37 cellular contexts compared by ENCODE assay signal in the genomic region with DNA sequence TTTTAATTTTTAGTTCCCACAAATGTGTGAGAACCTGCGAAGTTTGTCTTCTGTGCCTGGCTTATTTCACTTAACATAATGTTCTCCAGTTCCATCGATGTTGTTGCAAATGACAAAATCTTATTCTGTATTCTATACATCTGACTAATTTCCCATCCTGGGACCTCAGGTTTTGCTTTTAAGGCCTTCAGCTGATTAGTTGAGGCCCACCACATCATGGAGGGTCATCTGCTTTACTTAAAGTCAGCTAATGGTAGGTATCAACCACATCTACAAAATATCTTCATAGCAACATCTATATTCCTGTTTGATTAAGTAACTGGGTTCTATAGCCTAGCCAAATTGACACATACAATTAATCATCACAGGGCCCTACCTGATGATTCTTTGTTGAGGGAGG.
DNase-seq lines count a peak whose midpoint lies in the region; ATAC-seq, FAIRE-seq and TF ChIP-seq lines count a peak whose summit lies in the region.
"Had no signal": no experiment of that assay in that cellular context is flagged by ENCODE, and none has a peak within 500 bp of the region (broad histone marks: within the 10 kb centered on the region; RNA-seq: fewer than 3 reads in every experiment).

No MANE protein-coding gene starts in this region.

- CTCF ChIA-PET in HEK293 (lab: Yijun Ruan, JAX), result no interaction called here
- CTCF ChIA-PET in K562 (lab: Yijun Ruan, JAX; ENCODE audit: low intra/inter-chr PET ratio), result no interaction called here

- no peaks in the 10 kb centered on the region for H3K9me1 ChIP-seq in K562 (ENCODE audit: control insufficient read depth, insufficient read depth, low read length)

- H3K9me2 ChIP-seq in neural cell (ENCODE audit: insufficient read depth, low read length), result no peaks in the 10 kb centered on the region

- no peak overlapping the region for H3K4me3 Mint-ChIP-seq in glutamatergic neuron (ENCODE audit: unreplicated experiment)
- H3K4me3 Mint-ChIP-seq: B cell; CD14-positive monocyte; CD4-positive, alpha-beta memory T cell; CD4-positive, alpha-beta T cell; CD4-positive, CD25-positive, alpha-beta regulatory T cell; CD8-positive, alpha-beta memory T cell; CD8-positive, alpha-beta T cell had no signal

- in situ Hi-C loops in K562 (cut with MboI), result no loop called here

- H3K9me3 ChIP-seq in HEK293 (ENCODE audit: control insufficient read depth, insufficient read depth, low read depth, low read length) (no peaks in the 10 kb centered on the region), K562 (replicated peaks; ENCODE audit: control insufficient read depth, insufficient read depth, low read depth, low read length) (no peaks in the 10 kb centered on the region), neural cell (ENCODE audit: low read length) (no peaks in the 10 kb centered on the region)
- H3K9me3 ChIP-seq: A549; BE2C; BLaER1; BLaER1 treated with 17β-estradiol and CSF1 and Interleukin-3, amounts not matched to agents 10 nM and 100 nM; Caco-2 had no signal

- no TSS peak for BruUV-seq in K562 (replicated peaks; lab: Mats Ljungman, UMichigan)

- H3K4me1 Mint-ChIP-seq in glutamatergic neuron (ENCODE audit: low read depth, unreplicated experiment), result peaks cover 22% of the 10 kb centered on the region
- H3K4me1 Mint-ChIP-seq: B cell; CD14-positive monocyte; CD4-positive, alpha-beta memory T cell; CD4-positive, CD25-positive, alpha-beta regulatory T cell; CD8-positive, alpha-beta memory T cell had no signal

- no peaks in the 10 kb centered on the region for H3K36me3 ChIP-seq in HEK293 (ENCODE audit: control insufficient read depth in 2 of 2, insufficient read depth in 1 of 2, low read length in 2 of 2)
- no peaks in the 10 kb centered on the region for H3K36me3 ChIP-seq in K562 (ENCODE audit: control insufficient read depth, insufficient read depth, low read length)
- no peaks in the 10 kb centered on the region for H3K36me3 ChIP-seq in neural cell (ENCODE audit: insufficient read depth, low read length)
- H3K36me3 ChIP-seq: BE2C; BLaER1; BLaER1 treated with 17β-estradiol and CSF1 and Interleukin-3, amounts not matched to agents 10 nM and 100 nM had no signal

- no peaks in the 10 kb centered on the region for H3K9me3 Mint-ChIP-seq in glutamatergic neuron (ENCODE audit: unreplicated experiment)

- no peak for TF ChIP-seq CTCF in HEK293 (tag by site-specific recombination; IDR thresholded peaks at IDR 0.05)
- TF ChIP-seq CTCF in K562 (IDR thresholded peaks at IDR 0.05 in 2 of 3, conservative IDR thresholded peaks at IDR 0.05 in 1 of 3; ENCODE audit: insufficient read depth in 2 of 3, low read depth in 1 of 3, low read length in 3 of 3), result no peak
- TF ChIP-seq CTCF in glutamatergic neuron (IDR thresholded peaks at IDR 0.05; ENCODE audit: partially characterized antibody, unreplicated experiment), result no peak
- TF ChIP-seq CTCF in neural cell (IDR thresholded peaks at IDR 0.05; ENCODE audit: poor library complexity, severe bottlenecking), result no peak

- H3K4me2 ChIP-seq in K562 (ENCODE audit: insufficient read depth, low read length) (no peak overlapping the region), neural cell (ENCODE audit: low read length) (no peak overlapping the region)
- H3K4me2 ChIP-seq: A549; BLaER1; BLaER1 treated with 17β-estradiol and CSF1 and Interleukin-3, amounts not matched to agents 10 nM and 100 nM had no signal

- FAIRE-seq in K562 (lab: Jason Lieb, UNC), result no peak
- FAIRE-seq: A204.1, A549, D721Med had no signal

- WGBS in K562 (ENCODE audit: insufficient coverage, low coverage, missing lambda C conversion rate), result 0% methylated on average over 2 of the region's 2 CpGs

- TF ChIP-seq EP300 in K562 (IDR thresholded peaks at IDR 0.05; ENCODE audit: low read length) (no peak), neural cell (conservative IDR thresholded peaks at IDR 0.05; ENCODE audit: poor library complexity, severe bottlenecking) (no peak)

- H3K27me3 Mint-ChIP-seq in glutamatergic neuron (ENCODE audit: unreplicated experiment), result peaks cover 3% of the 10 kb centered on the region
- H3K27me3 Mint-ChIP-seq: B cell; CD4-positive, alpha-beta memory T cell; CD4-positive, alpha-beta T cell; CD4-positive, CD25-positive, alpha-beta regulatory T cell had no signal

- H2AFZ ChIP-seq in K562 (ENCODE audit: low read depth, low read length) (no peak overlapping the region), neural cell (ENCODE audit: low read depth, low read length) (peak overlapping the region; percentile 14)

- H3K79me2 ChIP-seq in K562 (ENCODE audit: control insufficient read depth, insufficient read depth, low read length), result no peaks in the 10 kb centered on the region
- no peaks in the 10 kb centered on the region for H3K79me2 ChIP-seq in neural cell (replicated peaks; ENCODE audit: insufficient read depth, low read length)

- H4K20me1 ChIP-seq in K562 (replicated peaks; ENCODE audit: control insufficient read depth, insufficient read depth, low read length) (no peaks in the 10 kb centered on the region), neural cell (ENCODE audit: insufficient read depth) (no peaks in the 10 kb centered on the region)
- H4K20me1 ChIP-seq: BLaER1; BLaER1 treated with 17β-estradiol and CSF1 and Interleukin-3, amounts not matched to agents 10 nM and 100 nM had no signal

- no peak overlapping the region for H3K4me3 ChIP-seq in HEK293 (ENCODE audit: low read depth, low read length)
- H3K4me3 ChIP-seq in K562, result no peak overlapping the region
- H3K4me3 ChIP-seq in neural cell (ENCODE audit: low read length), result no peak overlapping the region
- H3K4me3 ChIP-seq: A549; BLaER1; BLaER1 treated with 17β-estradiol and CSF1 and Interleukin-3, amounts not matched to agents 10 nM and 100 nM had no signal

- DNase-seq in K562 (ENCODE audit: extremely low read depth in 1 of 4, low spot score in 3 of 4), result no peak
- no peak for DNase-seq in glutamatergic neuron
- DNase-seq in activated effector memory CD4-positive, alpha-beta T cell treated with Interleukin-2 at 50 U/mL for 16 hours, result no peak
- no peak for DNase-seq in NCI-H2107 treated with DMSO at 0.1 percent for 48 hours (lab: John Stamatoyannopoulos, UW; ENCODE audit: unreplicated experiment)
- DNase-seq in activated effector memory CD4-positive, alpha-beta T cell treated with anti-CD3 and anti-CD28 coated beads, Interleukin-2, amount 50 U/mL, for 16 hours, result no peak
- DNase-seq: 8988T; ACHN; AML-193; BE2C; C1 segment of cervical spinal cord; Caco-2; Calu3; CD4-positive, alpha-beta memory T cell; CD4-positive, alpha-beta T cell; CD4-positive, CD25-positive, alpha-beta regulatory T cell; CD8-positive, alpha-beta memory T cell; CD8-positive, alpha-beta T cell; COR-L47; DMS 273 treated with DMSO at 0.1 percent for 48 hours; DMS153; DMS53; DMS79; DMS79 treated with DMSO at 0.1 percent for 48 hours; DND-41; EL had no signal

- no peaks in the 10 kb centered on the region for H3F3A ChIP-seq in neural cell (ENCODE audit: insufficient read depth, low read length, poor library complexity, severe bottlenecking)

- POLR2A ChIA-PET in HEK293 (lab: Yijun Ruan, JAX) (no interaction called here), K562 (lab: Yijun Ruan, JAX) (no interaction called here)

- H3K4me1 ChIP-seq in HEK293 (ENCODE audit: control insufficient read depth, insufficient read depth, low read length) (no peaks in the 10 kb centered on the region), K562 (replicated peaks in 1 of 2; ENCODE audit: control insufficient read depth in 2 of 2, insufficient read depth in 2 of 2, low read length in 2 of 2) (no peaks in the 10 kb centered on the region)
- H3K4me1 ChIP-seq: A549; BE2C; BLaER1; BLaER1 treated with 17β-estradiol and CSF1 and Interleukin-3, amounts not matched to agents 10 nM and 100 nM had no signal

- H3K27me3 ChIP-seq in K562 (ENCODE audit: control insufficient read depth in 2 of 2, insufficient read depth in 2 of 2, low read length in 2 of 2) (no peaks in the 10 kb centered on the region), neural cell (ENCODE audit: insufficient read depth, low read depth, low read length) (no peaks in the 10 kb centered on the region)
- H3K27me3 ChIP-seq: BE2C; BLaER1; BLaER1 treated with 17β-estradiol and CSF1 and Interleukin-3, amounts not matched to agents 10 nM and 100 nM had no signal

- ATAC-seq in K562 (no peak), HG03342 (IDR thresholded peaks at IDR 0.05; ENCODE audit: unreplicated experiment) (no peak)
- ATAC-seq: A549; CD8-positive, alpha-beta T cell had no signal

- intact Hi-C loops in K562 (cut with micrococcal nuclease), result no loop called here

- H3K27ac ChIP-seq in HEK293 (ENCODE audit: extremely low read depth, low read depth, low read length) (no peak overlapping the region), K562 (ENCODE audit: extremely low read depth, low read depth, low read length) (no peak overlapping the region), neural cell (ENCODE audit: low read length) (no peak overlapping the region)
- H3K27ac ChIP-seq: 22Rv1; A549; BLaER1; BLaER1 treated with 17β-estradiol and CSF1 and Interleukin-3, amounts not matched to agents 10 nM and 100 nM; C4-2B had no signal

- H3K36me3 Mint-ChIP-seq in glutamatergic neuron (ENCODE audit: unreplicated experiment), result no peaks in the 10 kb centered on the region
- H3K36me3 Mint-ChIP-seq: CD14-positive monocyte; CD4-positive, alpha-beta memory T cell; CD4-positive, CD25-positive, alpha-beta regulatory T cell; CD8-positive, alpha-beta T cell had no signal

- TF ChIP-seq RAD21 in K562 (CRISPR knock-in tag; conservative IDR thresholded peaks at IDR 0.05 in 1 of 2, IDR thresholded peaks at IDR 0.05 in 1 of 2) (no peak), neural cell (conservative IDR thresholded peaks at IDR 0.05) (no peak)

- H3K27ac Mint-ChIP-seq in glutamatergic neuron (ENCODE audit: unreplicated experiment), result peak overlapping the region; percentile 44
- H3K27ac Mint-ChIP-seq: B cell; CD14-positive monocyte; CD4-positive, alpha-beta memory T cell; CD4-positive, alpha-beta T cell; CD4-positive, CD25-positive, alpha-beta regulatory T cell; CD8-positive, alpha-beta memory T cell; CD8-positive, alpha-beta T cell had no signal

- H3K9ac ChIP-seq in K562 (ENCODE audit: insufficient read depth in 1 of 2, low read depth in 2 of 2, low read length in 2 of 2) (no peak overlapping the region), neural cell (ENCODE audit: low read length) (no peak overlapping the region)
- H3K9ac ChIP-seq: BLaER1; BLaER1 treated with 17β-estradiol and CSF1 and Interleukin-3, amounts not matched to agents 10 nM and 100 nM had no signal

- no peak for TF ChIP-seq POLR2A in K562 (conservative IDR thresholded peaks at IDR 0.05)

TF ChIP-seq in HEK293, 187 proteins besides CTCF, POLR2A, EP300 and RAD21 (continues in another document):
- TF ChIP-seq ZNF10 (tag by site-specific recombination; IDR thresholded peaks at IDR 0.05), result peak; percentile 86
- no peak for TF ChIP-seq ZNF473 (tag by site-specific recombination; IDR thresholded peaks at IDR 0.05)

TF ChIP-seq in K562, 482 proteins besides CTCF, POLR2A, EP300 and RAD21:
- TF ChIP-seq ZNF253 (CRISPR knock-in tag; conservative IDR thresholded peaks at IDR 0.05) (no peak), ZNF134 (CRISPR knock-in tag; conservative IDR thresholded peaks at IDR 0.05) (peak; percentile 74), TARDBP (IDR thresholded peaks at IDR 0.05) (no peak)

TF ChIP-seq in neural cell, 6 proteins besides CTCF, POLR2A, EP300 and RAD21 (continues in another document):
- TF ChIP-seq MXI1 (conservative IDR thresholded peaks at IDR 0.05; ENCODE audit: poor library complexity, severe bottlenecking), result no peak
